9 cellular contexts compared by ENCODE assay signal in the genomic region with DNA sequence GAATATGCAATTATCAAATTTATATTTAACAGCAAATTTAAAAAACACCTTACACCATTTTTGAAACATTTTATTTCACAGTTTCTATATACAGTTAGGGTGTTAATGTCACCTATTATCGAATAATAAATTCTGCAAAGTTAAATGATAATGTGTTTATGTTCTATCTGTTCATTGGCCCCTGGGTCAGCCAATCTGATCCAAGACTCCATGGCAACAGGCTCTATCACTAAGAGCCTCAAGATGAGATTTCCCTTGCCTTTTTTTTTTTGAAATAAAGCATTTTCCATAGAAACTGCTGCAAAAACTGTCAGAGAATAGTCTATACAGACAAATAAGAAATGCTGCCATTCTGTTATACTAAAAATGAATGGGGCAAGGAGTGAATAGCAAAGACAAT.
"Had no signal": no experiment of that assay in that cellular context is flagged by ENCODE, and none has a peak within 500 bp of the region (broad histone marks: within the 10 kb centered on the region; RNA-seq: fewer than 3 reads in every experiment).

No MANE protein-coding gene starts in this region.

- H3K4me3 ChIP-seq: GM23248, HAP-1 had no signal

- H3K27ac ChIP-seq: GM23248, KMS-11 had no signal

- ATAC-seq: HCT116 had no signal

- H2AFZ ChIP-seq: GM23248 had no signal

- H3K4me2 ChIP-seq: KMS-11 had no signal

- DNase-seq: GM23248, GOT3, H7, HFFc6, IMR-90, KBM-7 had no signal

- H3K9ac ChIP-seq: GM23248, KMS-11 had no signal

- H3K9me3 ChIP-seq: HAP-1 had no signal
